In the genomic region with DNA sequence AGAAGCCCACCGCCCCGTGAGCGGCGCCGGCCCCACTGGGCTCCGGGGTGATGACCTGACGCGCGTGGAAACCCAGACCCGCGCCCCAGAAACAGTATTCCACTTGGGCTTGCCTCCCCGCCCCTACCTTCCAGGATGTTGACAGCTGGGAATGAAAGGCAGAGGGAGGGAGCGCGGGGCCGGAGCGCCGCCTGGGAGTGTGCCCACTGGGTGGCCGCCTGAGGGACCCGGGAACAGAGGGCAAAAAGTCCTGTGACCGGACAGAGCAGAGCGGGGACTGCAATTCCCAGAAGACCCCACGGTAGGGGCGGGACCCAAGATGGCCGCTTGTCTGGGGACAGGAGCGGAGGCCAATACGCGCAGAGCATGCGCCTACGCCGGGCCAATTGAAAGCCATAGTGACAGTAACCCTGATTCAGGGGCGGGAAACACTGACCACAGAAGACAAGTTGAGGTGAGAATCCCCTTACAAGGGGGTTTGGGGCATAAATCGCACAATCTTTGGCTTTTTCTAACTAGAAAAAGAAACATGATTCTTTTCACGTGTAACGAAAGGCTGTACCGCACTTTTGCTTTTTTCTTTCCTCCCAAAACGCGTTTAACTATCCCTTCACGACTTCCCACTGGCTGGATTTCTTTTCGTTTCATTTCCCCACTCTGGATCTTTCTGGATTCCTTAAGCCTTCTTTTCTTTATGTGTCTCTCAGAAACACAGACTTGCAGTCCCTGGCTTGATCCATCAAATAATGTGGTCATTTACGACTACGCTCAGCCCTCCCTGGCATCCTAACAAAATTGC, we compare ENCODE assay signal across 8 cellular contexts. TPM values are rescaled to one million over a fixed set of nuclear protein-coding genes. Genes with fewer than 3 reads are reported as not detected.
A peak's percentile ranks its signal among the peaks of the same experiment; 100 is the strongest.
DNase-seq lines count a peak whose midpoint lies in the region; ATAC-seq, FAIRE-seq and TF ChIP-seq lines count a peak whose summit lies in the region.

A gene (minus strand): TSS at position 279 of the 799 bp plus-strand sequence.

- dilution Hi-C loops in keratinocyte (cut with MboI; ENCODE audit: extremely low pct_ligation_motif_present, low sequenced_read_pairs) = no loop called here

- H3K27ac ChIP-seq in keratinocyte (ENCODE audit: control insufficient read depth, insufficient read depth, low read length) = peak within 1 kb of the TSS; percentile 65

- H3K4me1 ChIP-seq in keratinocyte (ENCODE audit: control insufficient read depth, extremely low read depth, insufficient read depth, low read length) = peaks cover 17% of the 10 kb centered on the region

- peak within 1 kb of the TSS; percentile 94 for H2AFZ ChIP-seq in keratinocyte (ENCODE audit: control insufficient read depth, low read length)

- H3K9ac ChIP-seq in keratinocyte (ENCODE audit: control insufficient read depth, extremely low read depth, insufficient read depth, low read length) = peak within 1 kb of the TSS; percentile 83

- no peaks in the 10 kb centered on the region for H3K9me3 ChIP-seq in keratinocyte (ENCODE audit: control insufficient read depth, low read depth, low read length)

- no peaks in the 10 kb centered on the region for H3K79me2 ChIP-seq in keratinocyte (ENCODE audit: control insufficient read depth, insufficient read depth, low read length)

- H3K36me3 ChIP-seq in keratinocyte (ENCODE audit: control insufficient read depth in 2 of 2, extremely low read depth in 1 of 2, insufficient read depth in 2 of 2, low read length in 2 of 2) = no peaks in the 10 kb centered on the region

- H3K9me1 ChIP-seq in keratinocyte (ENCODE audit: control insufficient read depth, extremely low read depth, insufficient read depth, low read length) = no peaks in the 10 kb centered on the region

- TF ChIP-seq CTCF in keratinocyte (optimal IDR thresholded peaks at IDR 0.05 in 1 of 3, IDR thresholded peaks at IDR 0.05 in 1 of 3, conservative IDR thresholded peaks at IDR 0.05 in 1 of 3; ENCODE audit: extremely low read depth in 1 of 3, insufficient read depth in 2 of 3, low read length in 3 of 3) = no peak

- H3K4me2 ChIP-seq in keratinocyte (ENCODE audit: control insufficient read depth, extremely low read depth, insufficient read depth, low read depth, low read length) = peak within 1 kb of the TSS; percentile 96

- H3K4me3 ChIP-seq in keratinocyte (ENCODE audit: control insufficient read depth in 2 of 3, extremely low read depth in 1 of 3, insufficient read depth in 2 of 3, low read depth in 1 of 3, low read length in 3 of 3) = peak within 1 kb of the TSS; percentile 88 to 90 (median 88)

- no peaks in the 10 kb centered on the region for H4K20me1 ChIP-seq in keratinocyte (ENCODE audit: control insufficient read depth, extremely low read depth, insufficient read depth, low read length)

- ATAC-seq in GM19035 (IDR thresholded peaks at IDR 0.05; ENCODE audit: unreplicated experiment) (peak; percentile 93), HG03342 (IDR thresholded peaks at IDR 0.05; ENCODE audit: unreplicated experiment) (peak; percentile 92)

- DNase-seq in Ammon's horn (ENCODE audit: low spot score) (peak; percentile 98), NCI-H446 treated with DMSO at 0.1 percent for 48 hours (lab: John Stamatoyannopoulos, UW) (peak; percentile 73), cerebellum (ENCODE audit: low spot score) (peak; percentile 93), keratinocyte (ENCODE audit: low read depth, low spot score) (peak; percentile 19)
- DNase-seq in activated CD4-positive, CD25-positive, alpha-beta regulatory T cell treated with anti-CD3 and anti-CD28 coated beads, Interleukin-2, amount 50 U/mL, for 72 hours = peak; percentile 85
- DNase-seq in stimulated activated CD4-positive, alpha-beta T cell treated with anti-CD3 and anti-CD28 coated beads, Interleukin-12 subunit alpha, Interleukin-12 subunit beta, amount 100 ng/mL, for 48 hours (ENCODE audit: low read depth in 2 of 3, low spot score in 1 of 3) = peak; percentile 74 to 89 (median 87)

- no peaks in the 10 kb centered on the region for H3K27me3 ChIP-seq in keratinocyte (ENCODE audit: control insufficient read depth, extremely low read depth, insufficient read depth, low read length)

- peak; percentile 91 for FAIRE-seq in keratinocyte (lab: Jason Lieb, UNC)

RNA-seq across cellular contexts. Expression of the gene that starts here (rescaled TPM):
- 5.4 TPM for total RNA-seq in cerebellum
- 2.2 to 5.0 TPM (median 2.3 TPM) in 3 replicates for polyA plus RNA-seq in keratinocyte
- 8.5 TPM for polyA plus RNA-seq in keratinocyte (2011; ENCODE audit: low read depth)
- polyA plus RNA-seq in keratinocyte (2011; cell fraction: cytosol; rRNA removed) = 3.5 and 4.4 TPM in 2 replicates
- polyA plus RNA-seq in keratinocyte (2011; cell fraction: nucleus; rRNA removed) = 6.3 and 6.8 TPM in 2 replicates
- 6.6 and 13.2 TPM in 2 replicates for polyA plus RNA-seq in keratinocyte (2012; ENCODE audit: low replicate concordance)
- 5.0 to 5.1 TPM in 2 of 3 replicates, not detected in the other for polyA minus RNA-seq in keratinocyte
- 21.7 TPM for polyA minus RNA-seq in keratinocyte (2011; cell fraction: cytosol; rRNA and poly(A)+ RNA removed)
- 8.1 and 16.3 TPM in 2 replicates for polyA minus RNA-seq in keratinocyte (2011; cell fraction: nucleus; rRNA and poly(A)+ RNA removed)

Comparison
In these comparisons a context has a peak if more than half of its experiments do, and no peak if none do; other contexts are left out.
1. Peak in every context shown above with its lines: DNase-seq, ATAC-seq, H3K4me3 ChIP-seq and H3K27ac ChIP-seq.
2. DNase-seq: peak in every context shown above with its lines; median percentile 98 in Ammon's horn; 93 in cerebellum; 87 in stimulated activated CD4-positive, alpha-beta T cell treated with anti-CD3 and anti-CD28 coated beads, Interleukin-12 subunit alpha, Interleukin-12 subunit beta, amount 100 ng/mL, for 48 hours; 85 in activated CD4-positive, CD25-positive, alpha-beta regulatory T cell treated with anti-CD3 and anti-CD28 coated beads, Interleukin-2, amount 50 U/mL, for 72 hours; 73 in NCI-H446 treated with DMSO at 0.1 percent for 48 hours; 19 in keratinocyte.